In the genomic region with DNA sequence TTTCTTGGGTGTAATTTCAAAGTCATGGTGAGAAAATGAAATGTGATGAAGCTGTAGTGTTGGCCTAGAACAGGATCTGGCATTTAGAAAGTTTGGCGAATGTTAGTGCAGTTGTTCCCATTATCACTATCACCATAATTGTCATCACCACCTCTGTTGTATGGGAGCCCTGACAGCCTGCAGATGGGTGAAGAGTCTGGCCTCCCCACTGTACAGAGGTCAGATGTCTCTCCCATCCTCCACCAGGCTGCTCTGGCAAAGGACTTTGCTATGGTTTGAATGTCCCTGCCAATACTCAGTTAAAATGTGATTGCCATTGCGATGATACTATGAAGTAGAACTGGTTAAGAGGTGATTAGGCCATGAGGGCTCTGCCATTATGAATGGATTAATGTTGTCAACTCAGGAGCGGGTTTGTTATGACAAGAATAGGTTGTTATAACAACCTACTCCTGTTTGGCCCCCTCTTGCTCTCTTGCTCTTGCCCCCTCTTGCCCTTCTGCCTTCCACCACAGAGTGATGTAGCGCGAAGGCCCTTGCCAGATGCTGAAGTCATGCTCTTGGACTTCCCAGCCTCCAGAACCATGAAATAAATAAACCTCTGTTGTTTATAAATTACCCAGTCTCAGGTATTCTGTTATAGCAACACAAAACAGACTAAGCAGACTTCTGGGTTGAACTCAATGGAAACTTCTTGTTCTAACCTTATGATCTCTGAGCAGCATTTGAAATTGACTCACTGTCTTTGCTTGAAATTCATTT, we compare ENCODE assay signal across 1 cellular context.
TF ChIP-seq lines count a peak whose summit lies in the region.

No MANE protein-coding gene starts in this region.

TF ChIP-seq in K562, 482 proteins besides CTCF, POLR2A, EP300 and RAD21 (continued from another document):
- TF ChIP-seq, protein P1, sequence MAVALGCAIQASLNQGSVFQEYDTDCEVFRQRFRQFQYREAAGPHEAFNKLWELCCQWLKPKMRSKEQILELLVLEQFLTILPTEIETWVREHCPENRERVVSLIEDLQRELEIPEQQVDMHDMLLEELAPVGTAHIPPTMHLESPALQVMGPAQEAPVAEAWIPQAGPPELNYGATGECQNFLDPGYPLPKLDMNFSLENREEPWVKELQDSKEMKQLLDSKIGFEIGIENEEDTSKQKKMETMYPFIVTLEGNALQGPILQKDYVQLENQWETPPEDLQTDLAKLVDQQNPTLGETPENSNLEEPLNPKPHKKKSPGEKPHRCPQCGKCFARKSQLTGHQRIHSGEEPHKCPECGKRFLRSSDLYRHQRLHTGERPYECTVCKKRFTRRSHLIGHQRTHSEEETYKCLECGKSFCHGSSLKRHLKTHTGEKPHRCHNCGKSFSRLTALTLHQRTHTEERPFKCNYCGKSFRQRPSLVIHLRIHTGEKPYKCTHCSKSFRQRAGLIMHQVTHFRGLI (CRISPR knock-in tag; IDR thresholded peaks at IDR 0.05), result no peak
